In the genomic region with DNA sequence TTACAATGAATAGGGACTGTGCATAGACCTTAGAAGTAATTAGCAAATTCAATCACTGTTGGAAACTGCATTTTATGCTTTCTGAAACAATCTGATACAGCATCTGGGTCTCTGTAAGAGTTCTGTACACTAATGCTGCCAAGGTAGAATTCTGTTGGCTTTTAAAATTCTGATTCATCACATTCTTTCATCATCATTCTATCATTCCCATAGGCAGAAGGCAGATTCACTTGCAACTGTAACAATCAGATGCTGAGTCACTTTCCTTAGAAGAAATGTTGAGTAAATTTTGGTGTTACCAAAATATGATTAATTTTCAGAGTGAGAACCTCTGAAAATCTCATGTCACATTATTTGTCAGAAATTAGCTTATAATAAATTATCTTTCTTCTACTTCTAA, we compare ENCODE assay signal across 18 cellular contexts.
DNase-seq lines count a peak whose midpoint lies in the region; TF ChIP-seq lines count a peak whose summit lies in the region.
"Had no signal": no experiment of that assay in that cellular context is flagged by ENCODE, and none has a peak within 500 bp of the region (broad histone marks: within the 10 kb centered on the region; RNA-seq: fewer than 3 reads in every experiment).

No MANE protein-coding gene starts in this region.

- no peaks in the 10 kb centered on the region for H3K9me3 ChIP-seq in hepatocyte (ENCODE audit: low read depth)
- H3K9me3 ChIP-seq: left ventricle myocardium inferior, stomach had no signal

- H3K9me2 ChIP-seq in hepatocyte (replicated peaks; ENCODE audit: insufficient read depth), result no peaks in the 10 kb centered on the region

- no peaks in the 10 kb centered on the region for H4K20me1 ChIP-seq in hepatocyte (ENCODE audit: insufficient read depth, poor library complexity, severe bottlenecking)

- no peaks in the 10 kb centered on the region for H3K36me3 ChIP-seq in hepatocyte (replicated peaks; ENCODE audit: insufficient read depth, low read depth)
- H3K36me3 ChIP-seq: left ventricle myocardium inferior, stomach had no signal

- no peaks in the 10 kb centered on the region for H3K27me3 ChIP-seq in hepatocyte
- H3K27me3 ChIP-seq: dorsolateral prefrontal cortex, stomach had no signal

- TF ChIP-seq CTCF in AG09309 (IDR thresholded peaks at IDR 0.05; ENCODE audit: control insufficient read depth, insufficient read depth, low read depth, low read length, missing control alignments), result no peak
- no peak for TF ChIP-seq CTCF in hepatocyte (IDR thresholded peaks at IDR 0.05; ENCODE audit: poor library complexity)

- peak; percentile 63 for DNase-seq in AG09309 (ENCODE audit: low read depth)
- peak; percentile 73 for DNase-seq in HS-5 (ENCODE audit: low read depth)
- peak; percentile 27 for DNase-seq in astrocyte of the hippocampus (ENCODE audit: low read depth, low spot score)
- peak; percentile 31 for DNase-seq in glomerular visceral epithelial cell (ENCODE audit: extremely low spot score)
- DNase-seq in hepatocyte (ENCODE audit: low spot score), result no peak
- DNase-seq in effector CD8-positive, alpha-beta T cell (lab: John Stamatoyannopoulos, UW), result no peak
- no peak for DNase-seq in activated gamma-delta T cell (lab: John Stamatoyannopoulos, UW)
- DNase-seq in NCI-H446 treated with DMSO at 0.1 percent for 48 hours (lab: John Stamatoyannopoulos, UW), result no peak
- DNase-seq: activated CD8-positive, alpha-beta memory T cell treated with anti-CD3 and anti-CD28 coated beads, Interleukin-2, amount 50 U/mL, for 48 hours; activated naive CD8-positive, alpha-beta T cell treated with anti-CD3 and anti-CD28 coated beads for 36 hours; CD4-positive, alpha-beta memory T cell; dorsolateral prefrontal cortex; head of caudate nucleus; left ventricle myocardium inferior; natural killer cell; NCI-H2029; stomach had no signal

- no peak overlapping the region for H2AFZ ChIP-seq in hepatocyte

- H3K27ac ChIP-seq in hepatocyte, result no peak overlapping the region
- H3K27ac ChIP-seq: dorsolateral prefrontal cortex, KMS-11, left ventricle myocardium inferior, stomach had no signal

- no peaks in the 10 kb centered on the region for H3K4me1 ChIP-seq in hepatocyte (ENCODE audit: insufficient read depth)
- H3K4me1 ChIP-seq: left ventricle myocardium inferior had no signal

- no peaks in the 10 kb centered on the region for H3K79me2 ChIP-seq in hepatocyte

- no peak overlapping the region for H3K4me2 ChIP-seq in hepatocyte
- H3K4me2 ChIP-seq: KMS-11 had no signal

- H3K4me3 ChIP-seq in AG09309 (ENCODE audit: control insufficient read depth, low read depth, low read length), result no peak overlapping the region
- no peak overlapping the region for H3K4me3 ChIP-seq in hepatocyte
- H3K4me3 ChIP-seq: dorsolateral prefrontal cortex, left ventricle myocardium inferior, stomach had no signal

Comparison
In these comparisons a context has a peak if more than half of its experiments do, and no peak if none do; other contexts are left out.
1. DNase-seq: peak in AG09309 (single experiment), HS-5 (single experiment), astrocyte of the hippocampus (single experiment) and glomerular visceral epithelial cell (single experiment); none in hepatocyte (single experiment), effector CD8-positive, alpha-beta T cell (single experiment), activated gamma-delta T cell (single experiment) and NCI-H446 treated with DMSO at 0.1 percent for 48 hours (single experiment).